9 cellular contexts compared by ENCODE assay signal in genomic region chr1:219990782-219991510, GRCh38. TPM values are rescaled to one million over a fixed set of nuclear protein-coding genes. Genes with fewer than 3 reads are reported as not detected.
DNase-seq lines count a peak whose midpoint lies in the region; ATAC-seq, FAIRE-seq and TF ChIP-seq lines count a peak whose summit lies in the region.
"Had no signal": no experiment of that assay in that cellular context is flagged by ENCODE, and none has a peak within 500 bp of the region (broad histone marks: within the 10 kb centered on the region; RNA-seq: fewer than 3 reads in every experiment).

No MANE protein-coding gene starts in this region.

- TF ChIP-seq POLR2A in A549 (IDR thresholded peaks at IDR 0.05; ENCODE audit: low read length) (no peak), suprapubic skin (IDR thresholded peaks at IDR 0.05) (no peak)

- peak; percentile 50 to 68; a peak in 4 of 6 replicates for ATAC-seq in A549
- ATAC-seq in activated CD4-positive, CD25-positive, alpha-beta regulatory T cell treated with anti-CD3 and anti-CD28 coated beads, Interleukin-2, amount 50 U/mL, for 24 hours = no peak

- H3K4me3 Mint-ChIP-seq in nephron = no peak overlapping the region

- no peak overlapping the region; the same call in 2 of the 3 replicates for H3K4me2 ChIP-seq in A549

- POLR2A ChIA-PET in A549 (lab: Yijun Ruan, JAX) (interaction anchor here (0.6 kb wide), 3 partner anchors 8 to 742 kb away, joined by 4 to 8 read pairs (median 6); no protein-coding TSS in a partner anchor), GM10248 (lab: Yijun Ruan, JAX) (no interaction called here)

- no peak for FAIRE-seq in A549 (lab: Jason Lieb, UNC)

- H3K27ac Mint-ChIP-seq in nephron = peak overlapping the region in 2 of 3 experiments; percentile 39 to 77

- CTCF ChIA-PET in A549 (lab: Yijun Ruan, JAX) = interaction anchor here (0.6 to 2.1 kb wide), 8 partner anchors 9 to 270 kb away, joined by 3 to 7 read pairs (median 3); partner anchors contain the start of gene BPNT1
- CTCF ChIA-PET in GM10248 (lab: Yijun Ruan, JAX) = interaction anchor here (1.0 to 3.1 kb wide), 11 partner anchors 10 to 228 kb away, joined by 3 to 9 read pairs (median 5); partner anchors contain the start of gene IARS2

- H3K9me3 Mint-ChIP-seq in nephron = no peaks in the 10 kb centered on the region

- H3K27me3 Mint-ChIP-seq in nephron (ENCODE audit: low read depth) = no peaks in the 10 kb centered on the region

- peak; percentile 13 to 31 for DNase-seq in A549 (ENCODE audit: low read depth in 1 of 2, low spot score in 1 of 2)
- DNase-seq in GM10248 (ENCODE audit: extremely low spot score) = no peak
- DNase-seq in NCI-H2227 (lab: John Stamatoyannopoulos, UW; ENCODE audit: unreplicated experiment) = peak; percentile 70
- peak; percentile 70 for DNase-seq in choroid plexus epithelial cell (ENCODE audit: low read depth)
- no peak for DNase-seq in ureter (ENCODE audit: low spot score)
- DNase-seq in suprapubic skin (ENCODE audit: low spot score in 2 of 2) = no peak

- TF ChIP-seq EP300 in A549 (IDR thresholded peaks at IDR 0.05) = no peak
- TF ChIP-seq EP300 in suprapubic skin (IDR thresholded peaks at IDR 0.05) = no peak

- H3K27me3 ChIP-seq in suprapubic skin = no peaks in the 10 kb centered on the region

- peak; percentile 54 to 61 for TF ChIP-seq RAD21 in A549 (conservative IDR thresholded peaks at IDR 0.05 in 1 of 2, IDR thresholded peaks at IDR 0.05 in 1 of 2)

- H3K9me3 ChIP-seq in A549 (no peaks in the 10 kb centered on the region), suprapubic skin (no peaks in the 10 kb centered on the region)

- no peak overlapping the region for H3K27ac ChIP-seq in A549
- H3K27ac ChIP-seq in suprapubic skin = no peak overlapping the region
- H3K27ac ChIP-seq: epithelial cell of prostate had no signal

- WGBS in A549 (ENCODE audit: missing lambda C conversion rate) = 42% methylated on average over 2 of the region's 2 CpGs
- WGBS in suprapubic skin = 39% methylated on average over 2 of the region's 2 CpGs

- H3K36me3 ChIP-seq in suprapubic skin = peaks cover 36% of the 10 kb centered on the region

- H3K36me3 Mint-ChIP-seq in nephron (ENCODE audit: low read depth) = peaks cover 21% of the 10 kb centered on the region

- H3K4me1 Mint-ChIP-seq in nephron = no peaks in the 10 kb centered on the region

- H3K4me3 ChIP-seq in A549 = no peak overlapping the region
- no peak overlapping the region for H3K4me3 ChIP-seq in choroid plexus epithelial cell (ENCODE audit: low read depth, low read length)
- no peak overlapping the region for H3K4me3 ChIP-seq in suprapubic skin

- TF ChIP-seq CTCF in A549 (IDR thresholded peaks at IDR 0.05) = peak; percentile 61
- peak; percentile 54 for TF ChIP-seq CTCF in GM10248 (IDR thresholded peaks at IDR 0.05; ENCODE audit: control extremely low read depth, extremely low read depth, low read depth, missing control alignments)
- TF ChIP-seq CTCF in choroid plexus epithelial cell (conservative IDR thresholded peaks at IDR 0.05; ENCODE audit: low read depth, low read length) = peak; percentile 64
- TF ChIP-seq CTCF in nephron (IDR thresholded peaks at IDR 0.05; ENCODE audit: unreplicated experiment in 3 of 3) = peak; percentile 59 to 77 (median 60)
- peak in 1 of 2 donors; percentile 34 for TF ChIP-seq CTCF in suprapubic skin (IDR thresholded peaks at IDR 0.05)

- H3K4me1 ChIP-seq in A549 (peaks cover 6% of the 10 kb centered on the region; the same call in 2 of the 3 replicates), suprapubic skin (no peaks in the 10 kb centered on the region)

TF ChIP-seq in A549, 52 proteins besides CTCF, POLR2A, EP300 and RAD21:
- TF ChIP-seq HES2 (IDR thresholded peaks at IDR 0.05) = no peak
- TF ChIP-seq HOXA7 (CRISPR knock-in tag; IDR thresholded peaks at IDR 0.05) = no peak
- no peak for TF ChIP-seq KDM5A (IDR thresholded peaks at IDR 0.05)
- TF ChIP-seq ESRRA (IDR thresholded peaks at IDR 0.05; ENCODE audit: borderline replicate concordance, low read length) = no peak
- no peak for TF ChIP-seq FOSB (CRISPR knock-in tag; IDR thresholded peaks at IDR 0.05)
- no peak for TF ChIP-seq JUN (IDR thresholded peaks at IDR 0.05)
- no peak for TF ChIP-seq RCOR1 (IDR thresholded peaks at IDR 0.05; ENCODE audit: low read depth, low read length)
- TF ChIP-seq ZNF302 (CRISPR knock-in tag; IDR thresholded peaks at IDR 0.05) = no peak
- peak; percentile 30; the same call in 2 of the 3 replicates for TF ChIP-seq SMC3 (IDR thresholded peaks at IDR 0.05)
- TF ChIP-seq REST (IDR thresholded peaks at IDR 0.05) = no peak
- no peak for TF ChIP-seq CBX2 (IDR thresholded peaks at IDR 0.05; ENCODE audit: borderline replicate concordance, low read depth)
- TF ChIP-seq, protein P1, sequence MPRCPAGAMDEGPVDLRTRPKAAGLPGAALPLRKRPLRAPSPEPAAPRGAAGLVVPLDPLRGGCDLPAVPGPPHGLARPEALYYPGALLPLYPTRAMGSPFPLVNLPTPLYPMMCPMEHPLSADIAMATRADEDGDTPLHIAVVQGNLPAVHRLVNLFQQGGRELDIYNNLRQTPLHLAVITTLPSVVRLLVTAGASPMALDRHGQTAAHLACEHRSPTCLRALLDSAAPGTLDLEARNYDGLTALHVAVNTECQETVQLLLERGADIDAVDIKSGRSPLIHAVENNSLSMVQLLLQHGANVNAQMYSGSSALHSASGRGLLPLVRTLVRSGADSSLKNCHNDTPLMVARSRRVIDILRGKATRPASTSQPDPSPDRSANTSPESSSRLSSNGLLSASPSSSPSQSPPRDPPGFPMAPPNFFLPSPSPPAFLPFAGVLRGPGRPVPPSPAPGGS (IDR thresholded peaks at IDR 0.05) = no peak
- no peak for TF ChIP-seq ZC3H11A (IDR thresholded peaks at IDR 0.05)
- TF ChIP-seq RNF2 (IDR thresholded peaks at IDR 0.05; ENCODE audit: borderline replicate concordance, low read depth) = no peak
- no peak for TF ChIP-seq SREBF2 (IDR thresholded peaks at IDR 0.05)
- no peak for TF ChIP-seq RFX5 (IDR thresholded peaks at IDR 0.05)
- TF ChIP-seq ZSCAN20 (CRISPR knock-in tag; IDR thresholded peaks at IDR 0.05) = no peak
- TF ChIP-seq MAFK (IDR thresholded peaks at IDR 0.05; ENCODE audit: partially characterized antibody) = peak; percentile 46
TF ChIP-seq in A549: peak in this region for 2.

RNA-seq across cellular contexts. Expression of gene EPRS1, which starts 55.4 kb away (rescaled TPM):
- polyA plus RNA-seq in A549 (2011; rRNA removed) (113 and 167 TPM in 2 replicates), A549 (2017; fragmentation: RNase III; extraction: RNeasy Plus Mini Kit Qiagen cat#74134 plus additional on column Dnase treatment) (69.4 to 82.9 TPM (median 72.7 TPM) in 3 replicates)
- 22.8 and 23.2 TPM in 2 replicates for polyA plus RNA-seq in A549 (2012; cell fraction: cytosol; rRNA removed)
- polyA plus RNA-seq in A549 (2012; cell fraction: nucleus; rRNA removed) = 23.8 and 27.2 TPM in 2 replicates
- polyA minus RNA-seq in A549 (2011; rRNA and poly(A)+ RNA removed) = 122 and 127 TPM in 2 replicates
- total RNA-seq in ureter (164 TPM), suprapubic skin (10 to 100 TPM; 26.2 to 53.0 (median 46.4) TPM)

Comparison
In these comparisons a context has a peak if more than half of its experiments do, and no peak if none do; other contexts are left out.
1. ATAC-seq: peak in A549 (2 of 2); none in activated CD4-positive, CD25-positive, alpha-beta regulatory T cell treated with anti-CD3 and anti-CD28 coated beads, Interleukin-2, amount 50 U/mL, for 24 hours (0 of 2).
2. DNase-seq: peak in A549 (2 of 2), NCI-H2227 (single experiment) and choroid plexus epithelial cell (single experiment); none in GM10248 (single experiment), ureter (single experiment) and suprapubic skin (0 of 2).